Comparison of ENCODE assay signal across 14 cellular contexts in genomic region chr22:28141614-28142013, GRCh38.
DNase-seq lines count a peak whose midpoint lies in the region; ATAC-seq and TF ChIP-seq lines count a peak whose summit lies in the region.
"Had no signal": no experiment of that assay in that cellular context is flagged by ENCODE, and none has a peak within 500 bp of the region (broad histone marks: within the 10 kb centered on the region; RNA-seq: fewer than 3 reads in every experiment).

No MANE protein-coding gene starts in this region.

- no peak for ATAC-seq in heart right ventricle
- ATAC-seq: activated T-helper 17 cell treated with anti-CD3 and anti-CD28 coated beads, Interleukin-2, amount 50 U/mL, for 72 hours had no signal

- H3K27me3 ChIP-seq in cardiac muscle cell (no peaks in the 10 kb centered on the region), heart right ventricle (no peaks in the 10 kb centered on the region), breast epithelium (no peaks in the 10 kb centered on the region)

- peak overlapping the region; percentile 1 for H3K27ac ChIP-seq in cardiac muscle cell
- peak overlapping the region in 2 of 10 donors; percentile 9 to 35 for H3K27ac ChIP-seq in heart right ventricle
- H3K27ac ChIP-seq in breast epithelium, result peak overlapping the region; percentile 53 to 66
- H3K27ac ChIP-seq: 22Rv1, parathyroid adenoma had no signal

- TF ChIP-seq CTCF in cardiac muscle cell (IDR thresholded peaks at IDR 0.05; ENCODE audit: low read depth, low read length), result no peak
- TF ChIP-seq CTCF in heart right ventricle (IDR thresholded peaks at IDR 0.05), result no peak
- TF ChIP-seq CTCF in breast epithelium (IDR thresholded peaks at IDR 0.05), result no peak
- TF ChIP-seq CTCF in GM10248 (IDR thresholded peaks at IDR 0.05; ENCODE audit: control extremely low read depth, extremely low read depth, low read depth, missing control alignments), result no peak

- peak in 1 of 2 donors; percentile 74 for DNase-seq in cardiac muscle cell (ENCODE audit: low read depth in 1 of 2, low spot score in 1 of 2)
- DNase-seq in heart right ventricle, result no peak
- no peak for DNase-seq in breast epithelium (ENCODE audit: low spot score in 2 of 2)
- peak; percentile 57 for DNase-seq in kidney tubule cell (ENCODE audit: low spot score)
- DNase-seq in activated naive CD4-positive, alpha-beta T cell treated with anti-CD3 and anti-CD28 coated beads, Interleukin-2, amount 50 U/mL, for 16 hours, result no peak
- DNase-seq in GM10248 (ENCODE audit: extremely low spot score), result no peak
- DNase-seq in NCI-H1930 (lab: John Stamatoyannopoulos, UW), result no peak
- DNase-seq in activated effector memory CD4-positive, alpha-beta T cell treated with anti-CD3 and anti-CD28 coated beads, Interleukin-2, amount 50 U/mL, for 16 hours, result no peak
- DNase-seq: cerebellar nuclear complex; DMS153; stimulated activated CD4-positive, alpha-beta T cell treated with anti-CD3 and anti-CD28 coated beads, Interleukin-4, amount 100 ng/mL, for 1 hour had no signal

- H3K36me3 ChIP-seq in cardiac muscle cell (no peaks in the 10 kb centered on the region), heart right ventricle (no peaks in the 10 kb centered on the region), breast epithelium (no peaks in the 10 kb centered on the region)

- WGBS in heart right ventricle, 2 donors, result 75 to 77% methylated on average over 2 of the region's 2 CpGs

- no peak overlapping the region for H3K4me3 ChIP-seq in cardiac muscle cell
- H3K4me3 ChIP-seq in heart right ventricle, result no peak overlapping the region
- H3K4me3 ChIP-seq in breast epithelium, result no peak overlapping the region

- CTCF ChIA-PET in GM10248 (lab: Yijun Ruan, JAX), result no interaction called here

- POLR2A ChIA-PET in GM10248 (lab: Yijun Ruan, JAX), result no interaction called here

- TF ChIP-seq POLR2A in breast epithelium (IDR thresholded peaks at IDR 0.05), result no peak

- intact Hi-C loops in heart right ventricle (cut with DNase I), result no loop called here
- intact Hi-C loops in breast epithelium (cut with DNase I; ENCODE audit: low total_unique reads), result no loop called here

- H3K4me1 ChIP-seq in cardiac muscle cell (ENCODE audit: low read depth) (peaks cover 27% of the 10 kb centered on the region), heart right ventricle (peaks cover 0 to 64% (median 39%) of the 10 kb centered on the region in 9 donors), breast epithelium (no peaks in the 10 kb centered on the region)

- H3K9me3 ChIP-seq in cardiac muscle cell (ENCODE audit: low read depth) (no peaks in the 10 kb centered on the region), heart right ventricle (peaks cover 0 to 11% (median 3%) of the 10 kb centered on the region in 11 donors), breast epithelium (peaks cover 0 to 4% of the 10 kb centered on the region in 2 donors)
